ENCODE assay signal across 10 cellular contexts in genomic region chr1:68173283-68174172, GRCh38. TPM values are rescaled to one million over a fixed set of nuclear protein-coding genes. Genes with fewer than 3 reads are reported as not detected.
DNase-seq lines count a peak whose midpoint lies in the region; ATAC-seq and TF ChIP-seq lines count a peak whose summit lies in the region.
"Had no signal": no experiment of that assay in that cellular context is flagged by ENCODE, and none has a peak within 500 bp of the region (broad histone marks: within the 10 kb centered on the region; RNA-seq: fewer than 3 reads in every experiment).

No MANE protein-coding gene starts in this region.

- no TSS peak for BruUV-seq in HCT116 (replicated peaks; lab: Mats Ljungman, UMichigan)

- TF ChIP-seq POLR2A in HCT116 (IDR thresholded peaks at IDR 0.05; ENCODE audit: borderline replicate concordance, extremely low read depth, insufficient read depth, insufficient read length) (no peak), heart left ventricle (IDR thresholded peaks at IDR 0.05) (no peak)

- no peak for TF ChIP-seq CTCF in HCT116 (IDR thresholded peaks at IDR 0.05 in 2 of 3, conservative IDR thresholded peaks at IDR 0.05 in 1 of 3; ENCODE audit: borderline replicate concordance in 1 of 3, insufficient read depth in 1 of 3, low read depth in 2 of 3, low read length in 2 of 3)
- TF ChIP-seq CTCF in heart left ventricle (IDR thresholded peaks at IDR 0.05) = no peak
- no peak for TF ChIP-seq CTCF in natural killer cell (IDR thresholded peaks at IDR 0.05)

- H3K4me1 Mint-ChIP-seq in natural killer cell = no peaks in the 10 kb centered on the region
- H3K4me1 Mint-ChIP-seq in CD8-positive, alpha-beta memory T cell = no peaks in the 10 kb centered on the region

- no peaks in the 10 kb centered on the region for H3K36me3 Mint-ChIP-seq in natural killer cell
- no peaks in the 10 kb centered on the region for H3K36me3 Mint-ChIP-seq in CD8-positive, alpha-beta memory T cell

- no peak overlapping the region for H3K27ac Mint-ChIP-seq in natural killer cell
- no peak overlapping the region for H3K27ac Mint-ChIP-seq in CD8-positive, alpha-beta memory T cell

- no peaks in the 10 kb centered on the region for H3K27me3 ChIP-seq in HCT116 (ENCODE audit: insufficient read depth, low read length)
- H3K27me3 ChIP-seq in heart left ventricle = no peaks in the 10 kb centered on the region
- no peaks in the 10 kb centered on the region for H3K27me3 ChIP-seq in CD8-positive, alpha-beta memory T cell (ENCODE audit: insufficient read depth, low read length, poor library complexity, severe bottlenecking)

- POLR2A ChIA-PET in HCT116 (lab: Charles Lee) = interaction anchor here (1.3 to 1.6 kb wide), 2 partner anchors 8 to 211 kb away, joined by 4 read pairs; no protein-coding TSS in a partner anchor
- POLR2A ChIA-PET in CD8-positive, alpha-beta memory T cell (lab: Charles Lee) = no interaction called here

- H3K27me3 Mint-ChIP-seq in natural killer cell (ENCODE audit: low read depth in 2 of 2) = peaks cover 0 to 3% of the 10 kb centered on the region in 2 donors
- peaks cover 0 to 3% of the 10 kb centered on the region in 2 donors for H3K27me3 Mint-ChIP-seq in CD8-positive, alpha-beta memory T cell

- H3K9me3 ChIP-seq in HCT116 (ENCODE audit: control insufficient read depth in 1 of 2, insufficient read depth in 1 of 2, low read depth in 1 of 2, low read length in 2 of 2) = no peaks in the 10 kb centered on the region
- peaks cover 0 to 8% (median 0%) of the 10 kb centered on the region in 12 donors for H3K9me3 ChIP-seq in heart left ventricle
- no peaks in the 10 kb centered on the region for H3K9me3 ChIP-seq in CD8-positive, alpha-beta memory T cell (ENCODE audit: low read length)

- TF ChIP-seq RAD21 in HCT116 (IDR thresholded peaks at IDR 0.05; ENCODE audit: low read depth) = no peak

- peak overlapping the region; percentile 70 for H3K4me2 ChIP-seq in HCT116 (ENCODE audit: low read length)

- H3K79me2 ChIP-seq in HCT116 (ENCODE audit: insufficient read depth, low read length) = no peaks in the 10 kb centered on the region

- H3K4me3 ChIP-seq in HCT116 (replicated peaks in 1 of 2; ENCODE audit: low read depth in 1 of 2, low read length in 2 of 2) (peak overlapping the region in 1 of 2 experiments; percentile 26; a peak in 2 of 4 replicates), heart left ventricle (peak overlapping the region in 5 of 12 donors; percentile 3 to 37 (median 16))
- H3K4me3 ChIP-seq in CD8-positive, alpha-beta memory T cell (ENCODE audit: low read length) = no peak overlapping the region

- intact Hi-C loops in HCT116 (cut with micrococcal nuclease) (loop anchor here (5.0 kb wide), 1 partner anchor 149 kb away; no protein-coding TSS in a partner anchor), heart left ventricle (cut with DNase I) (loop anchor here in 4 of 10 donors (5.0 to 10.0 kb wide), 2 partner anchors 59 to 61 kb away; partner anchors contain the start of gene WLS (in 4 of the 4)), natural killer cell (cut with micrococcal nuclease) (no loop called here)

- no peaks in the 10 kb centered on the region for H4K20me1 ChIP-seq in HCT116 (ENCODE audit: insufficient read depth)

- DNase-seq in HCT116 (ENCODE audit: low read depth, low spot score) (no peak), SHP77 treated with DMSO at 0.1 percent for 48 hours (lab: John Stamatoyannopoulos, UW) (peak; percentile 58), heart left ventricle (no peak), retina (peak; percentile 14), natural killer cell (no peak), midbrain (lab: John Stamatoyannopoulos, UW) (no peak)
- no peak for DNase-seq in CD8-positive, alpha-beta memory T cell
- DNase-seq: activated CD4-positive, CD25-positive, alpha-beta regulatory T cell had no signal

- RAD21 ChIA-PET in HCT116 (lab: Charles Lee; ENCODE audit: low non-redundant PET in 1 of 2, low total read pairs in 2 of 2, uncharacterized antibody in 2 of 2, unreplicated experiment in 2 of 2) = no interaction called here

- H3K4me3 Mint-ChIP-seq in natural killer cell = no peak overlapping the region
- H3K4me3 Mint-ChIP-seq in CD8-positive, alpha-beta memory T cell = no peak overlapping the region

- H3K9me2 ChIP-seq in HCT116 (ENCODE audit: insufficient read depth) = no peaks in the 10 kb centered on the region

- H3K27ac ChIP-seq in HCT116 (ENCODE audit: low read depth, low read length) (no peak overlapping the region), heart left ventricle (peak overlapping the region; percentile 4 to 83 (median 68))
- H3K27ac ChIP-seq in CD8-positive, alpha-beta memory T cell (ENCODE audit: low read depth, low read length) = no peak overlapping the region
- H3K27ac ChIP-seq: HL-60 had no signal

- CTCF ChIA-PET in HCT116 (lab: Charles Lee) = interaction anchor here (1.4 kb wide), 1 partner anchor 53 kb away, joined by 3 read pairs; no protein-coding TSS in a partner anchor
- CTCF ChIA-PET in CD8-positive, alpha-beta memory T cell (lab: Charles Lee) = no interaction called here

- H3K9me3 Mint-ChIP-seq in natural killer cell = peaks cover 4 to 13% of the 10 kb centered on the region in 2 donors
- H3K9me3 Mint-ChIP-seq in CD8-positive, alpha-beta memory T cell = peaks cover 0 to 7% (median 4%) of the 10 kb centered on the region in 5 donors

- peaks cover 46 to 52% of the 10 kb centered on the region in 2 experiments for H3K4me1 ChIP-seq in HCT116 (ENCODE audit: control insufficient read depth in 1 of 2, insufficient read depth in 2 of 2, low read length in 2 of 2)
- peaks cover 0 to 73% (median 47%) of the 10 kb centered on the region in 12 donors for H3K4me1 ChIP-seq in heart left ventricle
- H3K4me1 ChIP-seq in CD8-positive, alpha-beta memory T cell (ENCODE audit: insufficient read depth, low read length) = no peaks in the 10 kb centered on the region

- H2AFZ ChIP-seq in HCT116 (ENCODE audit: low read depth, low read length, poor library complexity, severe bottlenecking) = no peak overlapping the region

- ATAC-seq in HCT116 (peak; percentile 56), heart left ventricle (peak; percentile 40 to 61 (median 54)), GM21723 (IDR thresholded peaks at IDR 0.05; ENCODE audit: unreplicated experiment) (no peak), natural killer cell (no peak)

- 12 to 19% (median 15%) methylated on average over 9 of the region's 9 CpGs for WGBS in heart left ventricle, 4 donors

- H3K9ac ChIP-seq in HCT116 (ENCODE audit: low read length) = no peak overlapping the region

- no peaks in the 10 kb centered on the region for H3K36me3 ChIP-seq in HCT116 (ENCODE audit: control insufficient read depth in 1 of 2, insufficient read depth in 2 of 2, low read length in 2 of 2)
- H3K36me3 ChIP-seq in heart left ventricle = peaks cover 0 to 3% (median 0%) of the 10 kb centered on the region in 9 donors
- H3K36me3 ChIP-seq in CD8-positive, alpha-beta memory T cell (ENCODE audit: insufficient read depth, low read length) = no peaks in the 10 kb centered on the region

TF ChIP-seq in HCT116, 20 proteins besides CTCF, POLR2A, EP300 and RAD21:
- TF ChIP-seq EGR1 (IDR thresholded peaks at IDR 0.05; ENCODE audit: low read depth) = no peak
- TF ChIP-seq TCF7L2 (IDR thresholded peaks at IDR 0.05; ENCODE audit: borderline replicate concordance, extremely low read depth, insufficient read depth, insufficient read length) = no peak
- no peak for TF ChIP-seq CEBPB (IDR thresholded peaks at IDR 0.05; ENCODE audit: low read depth)
- TF ChIP-seq SRF (IDR thresholded peaks at IDR 0.05; ENCODE audit: low read depth) = no peak
- TF ChIP-seq, protein P1, sequence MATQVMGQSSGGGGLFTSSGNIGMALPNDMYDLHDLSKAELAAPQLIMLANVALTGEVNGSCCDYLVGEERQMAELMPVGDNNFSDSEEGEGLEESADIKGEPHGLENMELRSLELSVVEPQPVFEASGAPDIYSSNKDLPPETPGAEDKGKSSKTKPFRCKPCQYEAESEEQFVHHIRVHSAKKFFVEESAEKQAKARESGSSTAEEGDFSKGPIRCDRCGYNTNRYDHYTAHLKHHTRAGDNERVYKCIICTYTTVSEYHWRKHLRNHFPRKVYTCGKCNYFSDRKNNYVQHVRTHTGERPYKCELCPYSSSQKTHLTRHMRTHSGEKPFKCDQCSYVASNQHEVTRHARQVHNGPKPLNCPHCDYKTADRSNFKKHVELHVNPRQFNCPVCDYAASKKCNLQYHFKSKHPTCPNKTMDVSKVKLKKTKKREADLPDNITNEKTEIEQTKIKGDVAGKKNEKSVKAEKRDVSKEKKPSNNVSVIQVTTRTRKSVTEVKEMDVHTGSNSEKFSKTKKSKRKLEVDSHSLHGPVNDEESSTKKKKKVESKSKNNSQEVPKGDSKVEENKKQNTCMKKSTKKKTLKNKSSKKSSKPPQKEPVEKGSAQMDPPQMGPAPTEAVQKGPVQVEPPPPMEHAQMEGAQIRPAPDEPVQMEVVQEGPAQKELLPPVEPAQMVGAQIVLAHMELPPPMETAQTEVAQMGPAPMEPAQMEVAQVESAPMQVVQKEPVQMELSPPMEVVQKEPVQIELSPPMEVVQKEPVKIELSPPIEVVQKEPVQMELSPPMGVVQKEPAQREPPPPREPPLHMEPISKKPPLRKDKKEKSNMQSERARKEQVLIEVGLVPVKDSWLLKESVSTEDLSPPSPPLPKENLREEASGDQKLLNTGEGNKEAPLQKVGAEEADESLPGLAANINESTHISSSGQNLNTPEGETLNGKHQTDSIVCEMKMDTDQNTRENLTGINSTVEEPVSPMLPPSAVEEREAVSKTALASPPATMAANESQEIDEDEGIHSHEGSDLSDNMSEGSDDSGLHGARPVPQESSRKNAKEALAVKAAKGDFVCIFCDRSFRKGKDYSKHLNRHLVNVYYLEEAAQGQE (IDR thresholded peaks at IDR 0.05; ENCODE audit: low read depth) = no peak
- TF ChIP-seq EZH2 (IDR thresholded peaks at IDR 0.05) = no peak
- no peak for TF ChIP-seq SP1 (IDR thresholded peaks at IDR 0.05; ENCODE audit: low read depth)
- TF ChIP-seq ATF3 (IDR thresholded peaks at IDR 0.05) = no peak
- TF ChIP-seq ZNF274 (IDR thresholded peaks at IDR 0.05; ENCODE audit: low read depth, low read length) = no peak

RNA-seq across cellular contexts. Expression of gene WLS, which starts 58.8 kb away (rescaled TPM):
- total RNA-seq in HCT116 (2021; ENCODE audit: unreplicated experiment) (38.0 TPM), heart left ventricle (100 to 1,000 TPM in 6 of 9 donors, 10 to 100 TPM in 3; 78.2 to 115 (median 107) TPM), natural killer cell (1 to 10 TPM in 1 of 3 donors, under 1 TPM in 1, not detected in 1; 0.75 to 1.4 TPM)
- polyA plus RNA-seq in HCT116 (2012) = 33.8 and 41.7 TPM in 2 replicates
- polyA plus RNA-seq in heart left ventricle = 10 to 100 TPM; 36.5 to 38.4 TPM
- not detected for total RNA-seq in CD8-positive, alpha-beta memory T cell
- not detected for polyA plus RNA-seq in CD8-positive, alpha-beta memory T cell

Comparison
In these comparisons a context has a peak if more than half of its experiments do, and no peak if none do; other contexts are left out.
1. ATAC-seq: peak in HCT116 (single experiment) and heart left ventricle (4 of 4); none in GM21723 (single experiment) and natural killer cell (0 of 3).
2. DNase-seq: peak in SHP77 treated with DMSO at 0.1 percent for 48 hours (single experiment) and retina (single experiment); none in HCT116 (single experiment), heart left ventricle (0 of 5), natural killer cell (single experiment), CD8-positive, alpha-beta memory T cell (0 of 5) and midbrain (single experiment).
3. H3K27ac ChIP-seq: peak in heart left ventricle (12 of 12); none in HCT116 (single experiment) and CD8-positive, alpha-beta memory T cell (single experiment).
4. RNA of gene WLS, which starts 58.8 kb away (total RNA-seq): 78.2 to 115 TPM in heart left ventricle and 38.0 TPM in HCT116 (single experiment); 0.75 to 1.4 TPM in natural killer cell and not detected in CD8-positive, alpha-beta memory T cell; every median in the first group is over 10 times any median in the second.